In genomic region chr1:243849089-243850012, GRCh38 we compare ENCODE assay signal across 8 cellular contexts. TPM values are rescaled to one million over a fixed set of nuclear protein-coding genes. Genes with fewer than 3 reads are reported as not detected.
DNase-seq lines count a peak whose midpoint lies in the region; ATAC-seq and TF ChIP-seq lines count a peak whose summit lies in the region.

No MANE protein-coding gene starts in this region.

- peaks cover 34% of the 10 kb centered on the region for H3K4me1 Mint-ChIP-seq in activated CD4-positive, alpha-beta T cell treated with anti-CD3 and anti-CD28 coated beads for 36 hours

- no peaks in the 10 kb centered on the region for H3K27me3 Mint-ChIP-seq in activated CD4-positive, alpha-beta T cell treated with anti-CD3 and anti-CD28 coated beads for 36 hours

- no peak for TF ChIP-seq CTCF in choroid plexus epithelial cell (conservative IDR thresholded peaks at IDR 0.05; ENCODE audit: low read depth, low read length)

- ATAC-seq in activated CD4-positive, alpha-beta T cell treated with anti-CD3 and anti-CD28 coated beads for 36 hours, result peak; percentile 24

- intact Hi-C loops in activated CD4-positive, alpha-beta T cell treated with anti-CD3 and anti-CD28 coated beads for 36 hours (cut with DNase I, micrococcal nuclease), result loop anchor here (1.0 to 5.0 kb wide), 15 partner anchors 11 to 1121 kb away; partner anchors contain the start of genes CEP170 (in 2 of the 2), ADSS2 (in 1 of the 2) and COX20 (in 1 of the 2)

- CTCF ChIA-PET in HEK293T (lab: Yijun Ruan, JAX), result no interaction called here
- CTCF ChIA-PET in activated CD4-positive, alpha-beta T cell treated with anti-CD3 and anti-CD28 coated beads for 36 hours (lab: Charles Lee), result no interaction called here

- peak overlapping the region; percentile 88 for H3K4me3 Mint-ChIP-seq in activated CD4-positive, alpha-beta T cell treated with anti-CD3 and anti-CD28 coated beads for 36 hours

- POLR2A ChIA-PET in HEK293T (lab: Yijun Ruan, JAX), result no interaction called here
- POLR2A ChIA-PET in activated CD4-positive, alpha-beta T cell treated with anti-CD3 and anti-CD28 coated beads for 36 hours (lab: Charles Lee), result interaction anchor here (0.6 to 1.2 kb wide), 4 partner anchors 11 to 198 kb away, joined by 3 to 7 read pairs (median 4); no protein-coding TSS in a partner anchor

- no peaks in the 10 kb centered on the region for H3K36me3 Mint-ChIP-seq in activated CD4-positive, alpha-beta T cell treated with anti-CD3 and anti-CD28 coated beads for 36 hours (ENCODE audit: low read depth)

- peak overlapping the region; percentile 74 for H3K4me3 ChIP-seq in choroid plexus epithelial cell (ENCODE audit: low read depth, low read length)

- H3K27ac ChIP-seq in layer of hippocampus (ENCODE audit: low read depth, low read length), result peak overlapping the region; percentile 93

- peak overlapping the region; percentile 92 for H3K27ac Mint-ChIP-seq in activated CD4-positive, alpha-beta T cell treated with anti-CD3 and anti-CD28 coated beads for 36 hours

- no peaks in the 10 kb centered on the region for H3K9me3 Mint-ChIP-seq in activated CD4-positive, alpha-beta T cell treated with anti-CD3 and anti-CD28 coated beads for 36 hours (ENCODE audit: low read depth)

- DNase-seq in Daoy (ENCODE audit: low read depth), result peak; percentile 70
- peak; percentile 58 for DNase-seq in HEK293T (ENCODE audit: extremely low spot score)
- DNase-seq in NCI-H2107 (lab: John Stamatoyannopoulos, UW), result peak; percentile 18
- DNase-seq in activated CD4-positive, alpha-beta T cell treated with anti-CD3 and anti-CD28 coated beads for 36 hours, result peak; percentile 74
- peak; percentile 75 for DNase-seq in choroid plexus epithelial cell (ENCODE audit: low read depth)
- DNase-seq in stimulated activated CD4-positive, alpha-beta T cell treated with anti-CD3 and anti-CD28 coated beads, Interleukin-1b, Interleukin-23, amount 100 ng/mL, for 1 hour (ENCODE audit: low read depth in 2 of 2), result peak; percentile 54 to 65
- DNase-seq in HT-29 (ENCODE audit: low spot score), result no peak

- H3K27me3 ChIP-seq in layer of hippocampus (ENCODE audit: control insufficient read depth, insufficient read depth, low read length), result no peaks in the 10 kb centered on the region

TF ChIP-seq in HEK293T, 16 proteins besides CTCF, POLR2A, EP300 and RAD21:
- TF ChIP-seq BHLHE40 (IDR thresholded peaks at IDR 0.05; ENCODE audit: borderline replicate concordance) (no peak), L3MBTL2 (conservative IDR thresholded peaks at IDR 0.05) (no peak), PKNOX1 (IDR thresholded peaks at IDR 0.05) (no peak), TARDBP (IDR thresholded peaks at IDR 0.05) (peak; percentile 57; the same call in 1 of the 2 replicates), ZNF384 (IDR thresholded peaks at IDR 0.05) (no peak), CTBP1 (IDR thresholded peaks at IDR 0.05; ENCODE audit: borderline replicate concordance) (peak; percentile 23; the same call in 1 of the 2 replicates)

RNA-seq across cellular contexts. Expression of gene AKT3, which starts 0.7 kb away (rescaled TPM):
- total RNA-seq in Daoy (2014; rRNA removed; shearing (Covaris generic)), result 11.9 and 22.3 TPM in 2 replicates
- 10 to 100 TPM; 29.3 to 34.6 TPM for total RNA-seq in activated CD4-positive, alpha-beta T cell treated with anti-CD3 and anti-CD28 coated beads for 36 hours
- not detected in 2 replicates for total RNA-seq in HT-29 (2014; rRNA removed; shearing (Covaris generic))

Comparison
In these comparisons a context has a peak if more than half of its experiments do, and no peak if none do; other contexts are left out.
1. RNA of gene AKT3, which starts 0.7 kb away (total RNA-seq): 29.3 to 34.6 TPM in activated CD4-positive, alpha-beta T cell treated with anti-CD3 and anti-CD28 coated beads for 36 hours and 11.9 to 22.3 TPM in Daoy; not detected in HT-29; every median in the first group is over 10 times any median in the second.